ENCODE assay signal across 9 cellular contexts in the genomic region with DNA sequence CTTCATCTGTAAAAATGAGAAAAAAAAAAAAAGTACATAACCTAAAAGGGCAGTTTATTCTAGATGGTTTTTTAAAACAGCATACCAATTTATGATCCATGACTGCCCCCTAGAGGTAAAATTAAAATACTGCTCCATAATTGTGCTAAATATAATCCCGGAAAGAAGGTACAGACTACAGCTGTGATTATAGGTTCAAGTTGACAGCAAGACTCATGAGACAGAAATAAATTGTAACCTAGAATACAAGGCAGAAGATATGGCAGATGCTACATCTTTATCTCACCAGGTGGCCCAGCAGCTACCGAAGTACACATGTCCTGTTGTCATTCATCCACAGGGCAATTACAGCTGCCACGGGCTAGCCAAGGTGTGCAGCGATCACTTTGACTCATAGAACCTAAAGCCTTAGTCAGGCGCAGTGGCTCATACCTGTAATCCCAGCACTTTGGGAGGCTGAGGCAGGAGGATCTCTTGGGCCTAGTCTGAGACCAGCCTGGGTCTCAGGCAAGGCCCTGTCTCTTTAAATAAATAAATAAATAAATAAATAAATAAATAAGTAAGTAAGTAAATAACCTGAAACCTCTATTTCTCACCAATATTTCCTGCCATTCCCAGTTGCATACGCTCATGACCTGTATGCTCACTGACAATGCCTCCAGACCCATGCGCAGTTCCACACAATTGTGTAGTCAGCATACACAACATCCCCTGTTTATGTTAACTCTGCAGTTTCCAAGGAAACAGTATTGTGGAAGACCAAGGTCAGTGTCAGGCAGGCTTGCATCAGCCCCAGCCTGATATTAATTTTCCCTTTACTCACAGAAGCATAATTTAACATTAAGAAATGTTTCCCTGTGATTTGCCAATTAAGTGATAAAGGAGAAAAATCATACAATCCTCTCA. TPM values are rescaled to one million over a fixed set of nuclear protein-coding genes. Genes with fewer than 3 reads are reported as not detected.
DNase-seq lines count a peak whose midpoint lies in the region; ATAC-seq and TF ChIP-seq lines count a peak whose summit lies in the region.
"Had no signal": no experiment of that assay in that cellular context is flagged by ENCODE, and none has a peak within 500 bp of the region (broad histone marks: within the 10 kb centered on the region; RNA-seq: fewer than 3 reads in every experiment).

No MANE protein-coding gene starts in this region.

- H3K4me1 Mint-ChIP-seq in activated B cell treated with CpG ODN at 0.5 μM for 24 hours: peaks cover 2% of the 10 kb centered on the region

- no peak overlapping the region for H3K27ac ChIP-seq in sigmoid colon

- ATAC-seq in activated B cell treated with CpG ODN at 0.5 μM for 24 hours (ENCODE audit: low read depth) (peak; percentile 62), Right ventricle myocardium superior (ENCODE audit: poor library complexity) (peak; percentile 74)

- H3K9me3 ChIP-seq in sigmoid colon: no peaks in the 10 kb centered on the region

- H3K27me3 ChIP-seq in sigmoid colon: peaks cover 0 to 2% (median 0%) of the 10 kb centered on the region in 3 donors

- no peak overlapping the region for H3K4me3 ChIP-seq in AG09309 (ENCODE audit: control insufficient read depth, low read depth, low read length)
- no peak overlapping the region for H3K4me3 ChIP-seq in sigmoid colon

- no peaks in the 10 kb centered on the region for H3K9me3 Mint-ChIP-seq in activated B cell treated with CpG ODN at 0.5 μM for 24 hours

- no peaks in the 10 kb centered on the region for H3K4me1 ChIP-seq in sigmoid colon

- TF ChIP-seq EP300 in sigmoid colon (IDR thresholded peaks at IDR 0.05): no peak

- peaks cover 37% of the 10 kb centered on the region for H3K27me3 Mint-ChIP-seq in activated B cell treated with CpG ODN at 0.5 μM for 24 hours

- intact Hi-C loops in activated B cell treated with CpG ODN at 0.5 μM for 24 hours (cut with micrococcal nuclease) (loop anchor here (1.0 kb wide), 3 partner anchors 67 to 618 kb away; no protein-coding TSS in a partner anchor), Right ventricle myocardium superior (cut with DNase I) (no loop called here), sigmoid colon (cut with DNase I) (loop anchor here (1.0 to 5.0 kb wide), 2 partner anchors 68 to 114 kb away; no protein-coding TSS in a partner anchor)

- 39 to 41% methylated on average over 7 of the region's 7 CpGs for WGBS in sigmoid colon, 2 donors

- in situ Hi-C loops in GM13977 (cut with MboI; ENCODE audit: low pct_unique_long_range_greater_than_20kb, low sequenced_read_pairs, unreplicated experiment): no loop called here

- H3K27ac Mint-ChIP-seq in activated B cell treated with CpG ODN at 0.5 μM for 24 hours: no peak overlapping the region

- no peak for TF ChIP-seq POLR2A in sigmoid colon (IDR thresholded peaks at IDR 0.05)

- no peaks in the 10 kb centered on the region for H3K36me3 ChIP-seq in sigmoid colon

- peak; percentile 50 for TF ChIP-seq CTCF in AG09309 (IDR thresholded peaks at IDR 0.05; ENCODE audit: control insufficient read depth, insufficient read depth, low read depth, low read length, missing control alignments)
- TF ChIP-seq CTCF in GM13977 (IDR thresholded peaks at IDR 0.05; ENCODE audit: extremely low read depth, insufficient read depth, missing control alignments): peak; percentile 56
- TF ChIP-seq CTCF in activated B cell treated with CpG ODN at 0.5 μM for 24 hours (IDR thresholded peaks at IDR 0.05): peak; percentile 51
- peak; percentile 33 to 67 (median 61) for TF ChIP-seq CTCF in sigmoid colon (IDR thresholded peaks at IDR 0.05)

- no peak overlapping the region for H3K4me3 Mint-ChIP-seq in activated B cell treated with CpG ODN at 0.5 μM for 24 hours

- DNase-seq in AG09309 (ENCODE audit: low read depth) (peak; percentile 21), GM13977 (ENCODE audit: low spot score) (peak; percentile 43), NCI-H2196 (lab: John Stamatoyannopoulos, UW; ENCODE audit: unreplicated experiment) (peak; percentile 72), activated B cell treated with CpG ODN at 0.5 μM for 24 hours (no peak), Right ventricle myocardium superior (no peak), sigmoid colon (no peak), mucosa of gallbladder (ENCODE audit: low spot score) (no peak)
- DNase-seq in stimulated activated CD4-positive, alpha-beta T cell treated with anti-CD3 and anti-CD28 coated beads, Interleukin-15, amount 100 ng/mL, for 24 hours: no peak

- H3K36me3 Mint-ChIP-seq in activated B cell treated with CpG ODN at 0.5 μM for 24 hours (ENCODE audit: low read depth): no peaks in the 10 kb centered on the region

- CTCF ChIA-PET in activated B cell treated with CpG ODN at 0.5 μM for 24 hours (lab: Charles Lee): interaction anchor here (0.5 to 1.5 kb wide), 6 partner anchors 19 to 971 kb away, joined by 3 to 10 read pairs (median 4); no protein-coding TSS in a partner anchor

- POLR2A ChIA-PET in activated B cell treated with CpG ODN at 0.5 μM for 24 hours (lab: Charles Lee): interaction anchor here (0.5 to 0.8 kb wide), 3 partner anchors 19 to 147 kb away, joined by 3 to 4 read pairs (median 3); a partner anchor contains a TSS

RNA-seq across cellular contexts. Expression of a gene that starts 18.3 kb away (rescaled TPM):
- 64.9 and 68.5 TPM in 2 replicates for total RNA-seq in activated B cell treated with CpG ODN at 0.5 μM for 24 hours
- total RNA-seq in Right ventricle myocardium superior: 27.9 TPM
- 10 to 100 TPM; 43.5 to 56.4 (median 47.1) TPM for total RNA-seq in sigmoid colon
- 10 to 100 TPM; 43.2 to 48.1 (median 43.2) TPM for polyA plus RNA-seq in sigmoid colon
- total RNA-seq in mucosa of gallbladder: 39.3 TPM

RNA-seq across cellular contexts. Expression of a gene that starts 29.1 kb away (rescaled TPM):
- not detected in 2 replicates for total RNA-seq in activated B cell treated with CpG ODN at 0.5 μM for 24 hours
- 2.8 TPM for total RNA-seq in Right ventricle myocardium superior
- total RNA-seq in sigmoid colon: 1 to 10 TPM in 2 of 4 donors, under 1 TPM in 2; 0.16 to 1.1 (median 0.95) TPM
- polyA plus RNA-seq in sigmoid colon: under 1 TPM in 1 of 3 donors, not detected in 2; 0.57 TPM
- total RNA-seq in mucosa of gallbladder: 0.20 TPM
- total RNA-seq: subcutaneous adipose tissue had no signal

RNA-seq across cellular contexts. Expression of a gene that starts 48.4 kb away (rescaled TPM):
- total RNA-seq in activated B cell treated with CpG ODN at 0.5 μM for 24 hours: not detected in 2 replicates
- 30.4 TPM for total RNA-seq in Right ventricle myocardium superior
- total RNA-seq in sigmoid colon: not detected
- under 1 TPM in 1 of 3 donors, not detected in 2; 0.06 TPM for polyA plus RNA-seq in sigmoid colon
- 2.9 TPM for total RNA-seq in mucosa of gallbladder
- total RNA-seq: subcutaneous adipose tissue had no signal

RNA-seq across cellular contexts. Expression of a gene that starts 50.8 kb away (rescaled TPM):
- 1.2 TPM in 2 replicates for total RNA-seq in activated B cell treated with CpG ODN at 0.5 μM for 24 hours
- total RNA-seq in Right ventricle myocardium superior: 0.65 TPM
- 1 to 10 TPM in 1 of 4 donors, under 1 TPM in 3; 0.55 to 2.0 (median 0.85) TPM for total RNA-seq in sigmoid colon
- 1 to 10 TPM in 1 of 3 donors, not detected in 2; 1.5 TPM for polyA plus RNA-seq in sigmoid colon
- total RNA-seq in mucosa of gallbladder: 0.95 TPM

Comparison
In these comparisons a context has a peak if more than half of its experiments do, and no peak if none do; other contexts are left out.
1. DNase-seq: peak in AG09309 (single experiment), GM13977 (single experiment) and NCI-H2196 (single experiment); none in activated B cell treated with CpG ODN at 0.5 μM for 24 hours (single experiment), Right ventricle myocardium superior (single experiment), sigmoid colon (single experiment), mucosa of gallbladder (single experiment) and stimulated activated CD4-positive, alpha-beta T cell treated with anti-CD3 and anti-CD28 coated beads, Interleukin-15, amount 100 ng/mL, for 24 hours (single experiment).
2. Peak in every context shown above with its lines, with median percentiles within 50 percentile points of each other: CTCF ChIP-seq.